In the genomic region with DNA sequence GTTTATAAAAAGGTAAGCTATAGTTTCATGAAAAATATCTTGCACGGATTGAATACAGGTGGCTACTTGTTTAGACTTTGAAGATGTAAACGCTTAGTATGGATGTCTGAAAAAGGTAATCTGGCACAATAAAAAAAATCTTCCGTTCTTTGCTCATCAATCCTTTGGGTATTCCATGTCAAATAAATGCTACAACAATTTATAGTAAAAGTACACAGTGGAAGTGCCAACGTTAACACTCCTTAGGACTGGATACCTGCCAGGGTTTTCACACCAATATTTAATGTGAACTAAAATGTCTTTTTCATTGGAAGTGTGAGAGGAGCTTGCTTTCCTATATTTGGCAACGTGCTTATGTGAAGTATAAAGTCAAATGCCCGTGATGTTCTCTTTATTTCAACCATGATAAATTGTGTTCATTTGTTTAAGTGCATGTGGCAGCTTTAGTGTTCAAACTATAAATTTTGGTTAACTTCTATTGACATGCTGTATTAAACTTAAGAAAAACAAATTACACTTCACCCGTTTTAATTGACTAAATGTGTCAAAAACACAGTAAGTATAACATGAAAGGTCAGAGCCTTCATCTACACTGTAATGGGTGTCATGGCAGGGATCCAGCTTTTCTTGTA, we compare ENCODE assay signal across 18 cellular contexts.
DNase-seq lines count a peak whose midpoint lies in the region; ATAC-seq and TF ChIP-seq lines count a peak whose summit lies in the region.
"Had no signal": no experiment of that assay in that cellular context is flagged by ENCODE, and none has a peak within 500 bp of the region (broad histone marks: within the 10 kb centered on the region; RNA-seq: fewer than 3 reads in every experiment).

No MANE protein-coding gene starts in this region.

- no peak overlapping the region for H4K8ac ChIP-seq in mesenchymal stem cell (ENCODE audit: low read length)

- H2BK12ac ChIP-seq in mesenchymal stem cell (ENCODE audit: low read length in 2 of 2): no peak overlapping the region

- ATAC-seq in heart right ventricle (peak in 1 of 8 donors; percentile 9), Right ventricle myocardium inferior (no peak), gastroesophageal sphincter (no peak)
- ATAC-seq: HepG2 had no signal

- H3K27me3 ChIP-seq in heart right ventricle (no peaks in the 10 kb centered on the region), gastroesophageal sphincter (no peaks in the 10 kb centered on the region), tibial artery (no peaks in the 10 kb centered on the region), mesenchymal stem cell (ENCODE audit: control insufficient read depth in 1 of 2, insufficient read depth in 1 of 2, low read length in 2 of 2) (no peaks in the 10 kb centered on the region)

- H3K23ac ChIP-seq in mesenchymal stem cell (ENCODE audit: low read length in 2 of 2): no peak overlapping the region

- DNase-seq in heart right ventricle: no peak
- no peak for DNase-seq in Right ventricle myocardium inferior (ENCODE audit: missing footprints)
- peak; percentile 67 for DNase-seq in NCI-H748 (lab: John Stamatoyannopoulos, UW; ENCODE audit: unreplicated experiment)
- DNase-seq in tibial artery: no peak
- DNase-seq in mesenchymal stem cell: no peak
- no peak for DNase-seq in islet precursor cell
- no peak for DNase-seq in cerebellar nuclear complex (lab: John Stamatoyannopoulos, UW)
- DNase-seq: DMS53, GDM1, KG1, NCI-H1092, NCI-H1694, NCI-H2107, NCI-H774, OCI-M1 had no signal

- H3K4me1 ChIP-seq in heart right ventricle (peaks cover 0 to 14% (median 0%) of the 10 kb centered on the region in 9 donors), gastroesophageal sphincter (peaks cover 0 to 23% (median 0%) of the 10 kb centered on the region in 3 donors), tibial artery (peaks cover 0 to 15% (median 4%) of the 10 kb centered on the region in 4 donors), mesenchymal stem cell (ENCODE audit: control insufficient read depth, insufficient read depth, low read depth, low read length) (no peaks in the 10 kb centered on the region)

- H3K18ac ChIP-seq in mesenchymal stem cell (ENCODE audit: low read depth in 1 of 2, low read length in 2 of 2): no peak overlapping the region

- no peak for TF ChIP-seq EP300 in gastroesophageal sphincter (IDR thresholded peaks at IDR 0.05)

- H3K4me3 ChIP-seq in heart right ventricle: no peak overlapping the region
- no peak overlapping the region for H3K4me3 ChIP-seq in gastroesophageal sphincter
- H3K4me3 ChIP-seq in tibial artery: no peak overlapping the region
- no peak overlapping the region for H3K4me3 ChIP-seq in mesenchymal stem cell (ENCODE audit: insufficient read depth in 1 of 2, low read depth in 1 of 2, low read length in 2 of 2)

- no peak overlapping the region for H3K14ac ChIP-seq in mesenchymal stem cell (ENCODE audit: low read length in 2 of 2)

- no peaks in the 10 kb centered on the region for H3K79me1 ChIP-seq in mesenchymal stem cell (replicated peaks; ENCODE audit: low read length, poor library complexity, severe bottlenecking)

- no peak overlapping the region for H2BK5ac ChIP-seq in mesenchymal stem cell (ENCODE audit: low read depth, low read length, poor library complexity, severe bottlenecking)

- no peak overlapping the region for H2AFZ ChIP-seq in mesenchymal stem cell (ENCODE audit: low read depth, low read length)

- H3K9me3 ChIP-seq in heart right ventricle (no peaks in the 10 kb centered on the region), gastroesophageal sphincter (peaks cover 0 to 6% (median 0%) of the 10 kb centered on the region in 3 donors), tibial artery (no peaks in the 10 kb centered on the region), mesenchymal stem cell (ENCODE audit: control insufficient read depth, low read length) (no peaks in the 10 kb centered on the region)

- H3K4me2 ChIP-seq in mesenchymal stem cell (ENCODE audit: low read length, poor library complexity, severe bottlenecking): no peak overlapping the region

- H3K9ac ChIP-seq in mesenchymal stem cell (ENCODE audit: low read length): no peak overlapping the region

- intact Hi-C loops in heart right ventricle (cut with DNase I): no loop called here
- intact Hi-C loops in Right ventricle myocardium inferior (cut with DNase I): no loop called here
- intact Hi-C loops in tibial artery (cut with DNase I; ENCODE audit: low total_unique reads): no loop called here

- 58 to 62% methylated on average over 7 of the region's 7 CpGs for WGBS in heart right ventricle, 2 donors
- WGBS in gastroesophageal sphincter (ENCODE audit: low coverage in 1 of 2), 2 donors: 12 to 32% methylated on average over 7 of the region's 7 CpGs
- WGBS in mesenchymal stem cell: 75% methylated on average over 6 of the region's 7 CpGs

- H2BK120ac ChIP-seq in mesenchymal stem cell (ENCODE audit: low read depth, low read length): no peak overlapping the region

- H3K27ac ChIP-seq in heart right ventricle (peak overlapping the region in 9 of 10 donors; percentile 2 to 77 (median 60)), gastroesophageal sphincter (peak overlapping the region; percentile 38 to 79 (median 66)), tibial artery (peak overlapping the region; percentile 28 to 42), mesenchymal stem cell (ENCODE audit: low read length, poor library complexity, severe bottlenecking) (no peak overlapping the region)
- H3K27ac ChIP-seq: HL-60 had no signal

- no peak overlapping the region for H4K91ac ChIP-seq in mesenchymal stem cell (ENCODE audit: low read length)

- no peak overlapping the region for H2BK15ac ChIP-seq in mesenchymal stem cell (ENCODE audit: low read depth, poor library complexity, severe bottlenecking)

- no peak for TF ChIP-seq CTCF in heart right ventricle (IDR thresholded peaks at IDR 0.05)
- TF ChIP-seq CTCF in gastroesophageal sphincter (IDR thresholded peaks at IDR 0.05): no peak
- no peak for TF ChIP-seq CTCF in tibial artery (IDR thresholded peaks at IDR 0.05)

- no peak overlapping the region for H3K4ac ChIP-seq in mesenchymal stem cell (ENCODE audit: low read depth in 1 of 2, low read length in 2 of 2)

- H3K36me3 ChIP-seq in heart right ventricle (no peaks in the 10 kb centered on the region), gastroesophageal sphincter (no peaks in the 10 kb centered on the region), tibial artery (no peaks in the 10 kb centered on the region), mesenchymal stem cell (ENCODE audit: control insufficient read depth in 1 of 2, insufficient read depth in 2 of 2, low read depth in 1 of 2, low read length in 2 of 2) (no peaks in the 10 kb centered on the region)

- TF ChIP-seq POLR2A in gastroesophageal sphincter (IDR thresholded peaks at IDR 0.05): no peak

- no peak overlapping the region for H2AK5ac ChIP-seq in mesenchymal stem cell (ENCODE audit: low read length, severe bottlenecking)
